Comparison of ENCODE assay signal across 8 cellular contexts in genomic region chr4:168633071-168633470, GRCh38.
DNase-seq lines count a peak whose midpoint lies in the region; ATAC-seq and TF ChIP-seq lines count a peak whose summit lies in the region.
"Had no signal": no experiment of that assay in that cellular context is flagged by ENCODE, and none has a peak within 500 bp of the region (broad histone marks: within the 10 kb centered on the region; RNA-seq: fewer than 3 reads in every experiment).

No MANE protein-coding gene starts in this region.

- no peak for TF ChIP-seq EP300 in suprapubic skin (IDR thresholded peaks at IDR 0.05)

- no peak overlapping the region for H4K5ac ChIP-seq in IMR-90 (ENCODE audit: low read depth, low read length)

- TF ChIP-seq POLR2A in IMR-90 (IDR thresholded peaks at IDR 0.05; ENCODE audit: low read depth, low read length) (no peak), suprapubic skin (IDR thresholded peaks at IDR 0.05) (no peak)

- POLR2A ChIA-PET in IMR-90 (lab: Charles Lee; ENCODE audit: unreplicated experiment) = interaction anchor here (0.7 kb wide), 1 partner anchor 184 kb away, joined by 3 read pairs; no protein-coding TSS in a partner anchor

- H2AK5ac ChIP-seq in IMR-90 (ENCODE audit: low read depth, low read length) (no peak overlapping the region), mesenchymal stem cell (ENCODE audit: low read length, severe bottlenecking) (no peak overlapping the region)

- H3K18ac ChIP-seq in IMR-90 (ENCODE audit: low read depth, low read length) = peak overlapping the region; percentile 26; the same call in 1 of the 2 replicates
- no peak overlapping the region for H3K18ac ChIP-seq in mesenchymal stem cell (ENCODE audit: low read depth in 1 of 2, low read length in 2 of 2)

- H2AFZ ChIP-seq in IMR-90 (replicated peaks; ENCODE audit: low read length, poor library complexity) (no peak overlapping the region), mesenchymal stem cell (ENCODE audit: low read depth, low read length) (no peak overlapping the region)

- in situ Hi-C loops in IMR-90 (cut with MboI; ENCODE audit: low sequenced_read_pairs) (no loop called here), astrocyte of the spinal cord (cut with HindIII; ENCODE audit: low sequenced_read_pairs) (no loop called here)

- H3K9ac ChIP-seq in IMR-90 (ENCODE audit: low read depth, low read length) (no peak overlapping the region), mesenchymal stem cell (ENCODE audit: low read length) (no peak overlapping the region)

- H4K91ac ChIP-seq in IMR-90 (ENCODE audit: insufficient read depth, low read depth, low read length) (peak overlapping the region; percentile 68; the same call in 1 of the 2 replicates), mesenchymal stem cell (ENCODE audit: low read length) (no peak overlapping the region)

- intact Hi-C loops in IMR-90 (cut with micrococcal nuclease) = loop anchor here (2.0 to 5.0 kb wide), 6 partner anchors 39 to 451 kb away; partner anchors contain the start of gene DDX60L

- H3K4me3 ChIP-seq in IMR-90 (ENCODE audit: insufficient read depth, low read depth, low read length) (no peak overlapping the region), astrocyte of the spinal cord (ENCODE audit: low read depth, low read length) (peak overlapping the region; percentile 85), mesenchymal stem cell (ENCODE audit: insufficient read depth in 1 of 2, low read depth in 1 of 2, low read length in 2 of 2) (no peak overlapping the region), suprapubic skin (peak overlapping the region; percentile 56)
- H3K4me3 ChIP-seq: pancreas had no signal

- peak overlapping the region; percentile 5; the same call in 1 of the 2 replicates for H3K56ac ChIP-seq in IMR-90 (ENCODE audit: extremely low read depth, insufficient read depth, low read length)

- no peak overlapping the region; a peak in 1 of 4 replicates for H4K8ac ChIP-seq in IMR-90 (ENCODE audit: low read depth in 2 of 2, low read length in 2 of 2)
- H4K8ac ChIP-seq in mesenchymal stem cell (ENCODE audit: low read length) = no peak overlapping the region

- H3K4ac ChIP-seq in IMR-90 (ENCODE audit: low read depth, low read length) = peak overlapping the region; percentile 89; the same call in 1 of the 2 replicates
- no peak overlapping the region for H3K4ac ChIP-seq in mesenchymal stem cell (ENCODE audit: low read depth in 1 of 2, low read length in 2 of 2)

- no CpG with 5 or more reads among the region's 4 CpGs for WGBS in IMR-90 (ENCODE audit: extremely low coverage in 2 of 2, insufficient read length in 1 of 2), 2 experiments
- 23% methylated on average over 1 of the region's 4 CpGs for WGBS in mesenchymal stem cell
- 30% methylated on average over 4 of the region's 4 CpGs for WGBS in suprapubic skin

- H3K9me3 ChIP-seq in IMR-90 (ENCODE audit: control insufficient read depth, insufficient read depth, low read length) (no peaks in the 10 kb centered on the region), mesenchymal stem cell (ENCODE audit: control insufficient read depth, low read length) (no peaks in the 10 kb centered on the region), suprapubic skin (no peaks in the 10 kb centered on the region)
- H3K9me3 ChIP-seq: pancreas had no signal

- dilution Hi-C loops in IMR-90 (cut with HindIII; ENCODE audit: low sequenced_read_pairs, unreplicated experiment) = no loop called here

- no peak overlapping the region for H3K27ac ChIP-seq in IMR-90 (ENCODE audit: insufficient read depth, low read length)
- peak overlapping the region; percentile 42 for H3K27ac ChIP-seq in mesenchymal stem cell (ENCODE audit: low read length, poor library complexity, severe bottlenecking)
- H3K27ac ChIP-seq in suprapubic skin = peak overlapping the region; percentile 64
- H3K27ac ChIP-seq: pancreas had no signal

- TF ChIP-seq RAD21 in IMR-90 (IDR thresholded peaks at IDR 0.05; ENCODE audit: low read length) = no peak

- no peaks in the 10 kb centered on the region for H3K36me3 ChIP-seq in IMR-90 (ENCODE audit: control insufficient read depth, insufficient read depth, low read length)
- H3K36me3 ChIP-seq in mesenchymal stem cell (ENCODE audit: control insufficient read depth in 1 of 2, insufficient read depth in 2 of 2, low read depth in 1 of 2, low read length in 2 of 2) = no peaks in the 10 kb centered on the region
- H3K36me3 ChIP-seq in suprapubic skin = no peaks in the 10 kb centered on the region
- H3K36me3 ChIP-seq: pancreas had no signal

- BruUV-seq in IMR-90 (replicated peaks; lab: Mats Ljungman, UMichigan) = no TSS peak

- 0 out of 3 replicates have a peak overlapping the region, but pooled peaks have one; percentile 42 for H2BK15ac ChIP-seq in IMR-90 (ENCODE audit: low read depth, low read length)
- H2BK15ac ChIP-seq in mesenchymal stem cell (ENCODE audit: low read depth, poor library complexity, severe bottlenecking) = no peak overlapping the region

- peak overlapping the region; percentile 33; the same call in 1 of the 2 replicates for H3K14ac ChIP-seq in IMR-90 (replicated peaks; ENCODE audit: low read depth, low read length)
- H3K14ac ChIP-seq in mesenchymal stem cell (ENCODE audit: low read length in 2 of 2) = no peak overlapping the region

- peak overlapping the region; percentile 84 for H2BK20ac ChIP-seq in IMR-90 (ENCODE audit: low read depth, low read length)

- DNase-seq in IMR-90 = no peak
- DNase-seq in astrocyte of the spinal cord (ENCODE audit: low read depth, low spot score) = peak; percentile 68
- DNase-seq in mesenchymal stem cell = peak; percentile 30
- no peak for DNase-seq in suprapubic skin (ENCODE audit: low spot score in 2 of 2)
- DNase-seq in DMS53 treated with DMSO at 0.1 percent for 48 hours (lab: John Stamatoyannopoulos, UW; ENCODE audit: unreplicated experiment) = no peak
- DNase-seq: pancreas had no signal

- H3K4me2 ChIP-seq in IMR-90 (ENCODE audit: low read depth, low read length) (peak overlapping the region; percentile 81), mesenchymal stem cell (ENCODE audit: low read length, poor library complexity, severe bottlenecking) (peak overlapping the region; percentile 66)

- CTCF ChIA-PET in IMR-90 (lab: Yijun Ruan, JAX) = interaction anchor here (0.6 to 1.6 kb wide), 6 partner anchors 10 to 377 kb away, joined by 3 to 8 read pairs (median 5); partner anchors contain the start of gene CBR4

- H2AK9ac ChIP-seq in IMR-90 (replicated peaks; ENCODE audit: low read depth, low read length, poor library complexity) = no peak overlapping the region

- no peaks in the 10 kb centered on the region for H4K20me1 ChIP-seq in IMR-90 (ENCODE audit: insufficient read depth, low read length)

- H2BK120ac ChIP-seq in IMR-90 (ENCODE audit: low read depth, low read length) (peak overlapping the region; percentile 82), mesenchymal stem cell (ENCODE audit: low read depth, low read length) (no peak overlapping the region)

- TF ChIP-seq CTCF in IMR-90 (conservative IDR thresholded peaks at IDR 0.05; ENCODE audit: low read depth, low read length) (no peak), astrocyte of the spinal cord (IDR thresholded peaks at IDR 0.05; ENCODE audit: low read depth, low read length) (no peak), suprapubic skin (IDR thresholded peaks at IDR 0.05) (no peak)

- peaks cover 0 to 26% of the 10 kb centered on the region in 2 experiments; a peak in 2 of 4 replicates for H3K79me1 ChIP-seq in IMR-90 (ENCODE audit: low read depth in 1 of 2, low read length in 2 of 2)
- peaks cover under 1% of the 10 kb centered on the region for H3K79me1 ChIP-seq in mesenchymal stem cell (replicated peaks; ENCODE audit: low read length, poor library complexity, severe bottlenecking)

- H2BK5ac ChIP-seq in IMR-90 (ENCODE audit: low read depth, low read length, poor library complexity, severe bottlenecking) (no peak overlapping the region), mesenchymal stem cell (ENCODE audit: low read depth, low read length, poor library complexity, severe bottlenecking) (no peak overlapping the region)

- ATAC-seq in IMR-90 (ENCODE audit: low read depth) (no peak), HG03457 (IDR thresholded peaks at IDR 0.05; ENCODE audit: unreplicated experiment) (no peak), GM19395 (IDR thresholded peaks at IDR 0.05; ENCODE audit: unreplicated experiment) (no peak)
- ATAC-seq: pancreas had no signal

- H3K23ac ChIP-seq in IMR-90 (ENCODE audit: low read depth, low read length) (peak overlapping the region; percentile 46; the same call in 1 of the 2 replicates), mesenchymal stem cell (ENCODE audit: low read length in 2 of 2) (no peak overlapping the region)

- peaks cover 19% of the 10 kb centered on the region for H3K9me1 ChIP-seq in IMR-90 (ENCODE audit: insufficient read depth, low read length)

- H3K4me1 ChIP-seq in IMR-90 (ENCODE audit: control insufficient read depth, insufficient read depth, low read length) = peaks cover 23% of the 10 kb centered on the region
- H3K4me1 ChIP-seq in mesenchymal stem cell (ENCODE audit: control insufficient read depth, insufficient read depth, low read depth, low read length) = peaks cover 19% of the 10 kb centered on the region
- peaks cover 48% of the 10 kb centered on the region for H3K4me1 ChIP-seq in suprapubic skin

- H3K27me3 ChIP-seq in IMR-90 (ENCODE audit: control insufficient read depth, insufficient read depth, low read length) (no peaks in the 10 kb centered on the region), mesenchymal stem cell (ENCODE audit: control insufficient read depth in 1 of 2, insufficient read depth in 1 of 2, low read length in 2 of 2) (no peaks in the 10 kb centered on the region), suprapubic skin (no peaks in the 10 kb centered on the region)

- no peak overlapping the region for H2BK12ac ChIP-seq in mesenchymal stem cell (ENCODE audit: low read length in 2 of 2)

TF ChIP-seq in IMR-90, 13 proteins besides CTCF, POLR2A, EP300 and RAD21 (continues in another document):
- TF ChIP-seq MXI1 (IDR thresholded peaks at IDR 0.05; ENCODE audit: borderline replicate concordance, low read depth, low read length) (no peak), CHD1 (IDR thresholded peaks at IDR 0.05; ENCODE audit: low read depth, low read length) (no peak), USF2 (IDR thresholded peaks at IDR 0.05; ENCODE audit: low read depth, low read length) (no peak)

Comparison
In these comparisons a context has a peak if more than half of its experiments do, and no peak if none do; other contexts are left out.
1. DNase-seq: peak in astrocyte of the spinal cord (single experiment) and mesenchymal stem cell (single experiment); none in IMR-90 (single experiment), suprapubic skin (0 of 2) and DMS53 treated with DMSO at 0.1 percent for 48 hours (single experiment).
2. H3K4me3 ChIP-seq: peak in astrocyte of the spinal cord (single experiment) and suprapubic skin (single experiment); none in IMR-90 (single experiment) and mesenchymal stem cell (0 of 2).